ENCODE assay signal across 8 cellular contexts in genomic region chr10:119305860-119306513, GRCh38.
DNase-seq lines count a peak whose midpoint lies in the region; ATAC-seq, FAIRE-seq and TF ChIP-seq lines count a peak whose summit lies in the region.

No MANE protein-coding gene starts in this region.

- H3K4me1 ChIP-seq in CD8-positive, alpha-beta memory T cell (ENCODE audit: insufficient read depth, low read length), result peaks cover 66% of the 10 kb centered on the region
- peaks cover 16% of the 10 kb centered on the region for H3K4me1 ChIP-seq in adipocyte (ENCODE audit: control insufficient read depth, insufficient read depth, low read length)
- peaks cover 57% of the 10 kb centered on the region for H3K4me1 ChIP-seq in HepG2 (ENCODE audit: insufficient read depth, low read length)

- H4K20me1 ChIP-seq in HepG2 (ENCODE audit: insufficient read depth, low read length), result no peaks in the 10 kb centered on the region

- no peaks in the 10 kb centered on the region for H3K9me3 ChIP-seq in CD8-positive, alpha-beta memory T cell (ENCODE audit: low read length)
- H3K9me3 ChIP-seq in adipocyte (ENCODE audit: control insufficient read depth, low read length), result no peaks in the 10 kb centered on the region
- H3K9me3 ChIP-seq in HepG2 (ENCODE audit: low read length), result no peaks in the 10 kb centered on the region

- H3K4me1 Mint-ChIP-seq in CD8-positive, alpha-beta memory T cell, result peaks cover 61 to 79% (median 64%) of the 10 kb centered on the region in 3 donors

- CTCF ChIA-PET in CD8-positive, alpha-beta memory T cell (lab: Charles Lee), result interaction anchor here (0.9 to 9.4 kb wide), 17 partner anchors 11 to 184 kb away, joined by 3 to 112 read pairs (median 4); partner anchors contain the start of gene GRK5
- CTCF ChIA-PET in HepG2 (lab: Yijun Ruan, JAX; ENCODE audit: low intra/inter-chr PET ratio, low total read pairs), result no interaction called here

- BruUV-seq in HepG2 (replicated peaks; lab: Mats Ljungman, UMichigan), result no TSS peak

- H3K9ac ChIP-seq in adipocyte (ENCODE audit: low read length) (no peak overlapping the region), HepG2 (ENCODE audit: insufficient read depth, low read depth, low read length) (no peak overlapping the region)

- H3K27me3 Mint-ChIP-seq in CD8-positive, alpha-beta memory T cell, result peaks cover 0 to 7% of the 10 kb centered on the region in 2 donors

- H3K4me2 ChIP-seq in HepG2 (ENCODE audit: low read depth, low read length), result no peak overlapping the region

- H3K4me3 Mint-ChIP-seq in CD8-positive, alpha-beta memory T cell, result peak overlapping the region; percentile 73 to 95 (median 90)

- FAIRE-seq in HepG2 (lab: Jason Lieb, UNC), result no peak

- H3K27me3 ChIP-seq in CD8-positive, alpha-beta memory T cell (ENCODE audit: insufficient read depth, low read length, poor library complexity, severe bottlenecking), result no peaks in the 10 kb centered on the region
- H3K27me3 ChIP-seq in adipocyte (replicated peaks; ENCODE audit: control insufficient read depth, insufficient read depth, low read length), result no peaks in the 10 kb centered on the region
- no peaks in the 10 kb centered on the region for H3K27me3 ChIP-seq in HepG2 (ENCODE audit: control insufficient read depth in 1 of 2, insufficient read depth in 2 of 2, low read length in 2 of 2)

- peaks cover 7% of the 10 kb centered on the region for H3K79me2 ChIP-seq in HepG2 (ENCODE audit: insufficient read depth, low read length)

- peak overlapping the region; percentile 83 for H3K27ac ChIP-seq in CD8-positive, alpha-beta memory T cell (ENCODE audit: low read depth, low read length)
- no peak overlapping the region for H3K27ac ChIP-seq in HepG2 (ENCODE audit: extremely low read length, insufficient read depth, low read length)

- no peak for TF ChIP-seq RAD21 in HepG2 (CRISPR knock-in tag; IDR thresholded peaks at IDR 0.05)

- POLR2A ChIA-PET in CD8-positive, alpha-beta memory T cell (lab: Charles Lee), result interaction anchor here (0.6 to 2.9 kb wide), 6 partner anchors 10 to 210 kb away, joined by 4 to 18 read pairs (median 8); partner anchors contain the start of gene GRK5
- POLR2A ChIA-PET in HepG2 (lab: Yijun Ruan, JAX), result interaction anchor here (1.6 kb wide), 1 partner anchor 34 kb away, joined by 3 read pairs; no protein-coding TSS in a partner anchor

- TF ChIP-seq CTCF in HepG2 (CRISPR knock-in tag; IDR thresholded peaks at IDR 0.05), result no peak

- ATAC-seq in GM19463 (IDR thresholded peaks at IDR 0.05; ENCODE audit: unreplicated experiment) (peak; percentile 51), HepG2 (no peak)

- H3K9me3 Mint-ChIP-seq in CD8-positive, alpha-beta memory T cell, result peaks cover 0 to 1% (median 0%) of the 10 kb centered on the region in 5 donors

- H2AFZ ChIP-seq in HepG2 (ENCODE audit: low read length), result no peak overlapping the region

- H3K4me3 ChIP-seq in CD8-positive, alpha-beta memory T cell (ENCODE audit: low read length), result peak overlapping the region; percentile 70
- H3K4me3 ChIP-seq in adipocyte (ENCODE audit: low read length), result no peak overlapping the region
- H3K4me3 ChIP-seq in HepG2 (replicated peaks in 1 of 3; ENCODE audit: insufficient read depth in 1 of 3, low read depth in 2 of 3, low read length in 3 of 3), result no peak overlapping the region

- TF ChIP-seq POLR2A in HepG2 (IDR thresholded peaks at IDR 0.05; ENCODE audit: insufficient read depth in 1 of 2, low read depth in 2 of 2, low read length in 2 of 2), result no peak

- in situ Hi-C loops in HepG2 (cut with HindIII; ENCODE audit: extremely low pct_ligation_motif_present, low pct_unique_long_range_greater_than_20kb), result no loop called here

- H3K36me3 ChIP-seq in CD8-positive, alpha-beta memory T cell (ENCODE audit: insufficient read depth, low read length), result no peaks in the 10 kb centered on the region
- H3K36me3 ChIP-seq in adipocyte (ENCODE audit: control insufficient read depth, insufficient read depth, low read length, severe bottlenecking), result no peaks in the 10 kb centered on the region
- H3K36me3 ChIP-seq in HepG2 (replicated peaks in 1 of 2; ENCODE audit: control insufficient read depth in 1 of 2, insufficient read depth in 2 of 2, low read length in 2 of 2), result no peaks in the 10 kb centered on the region

- peak overlapping the region; percentile 92 to 98 (median 98) for H3K27ac Mint-ChIP-seq in CD8-positive, alpha-beta memory T cell

- no peaks in the 10 kb centered on the region for H3K36me3 Mint-ChIP-seq in CD8-positive, alpha-beta memory T cell

- 79% methylated on average over 10 of the region's 11 CpGs for WGBS in HepG2 (ENCODE audit: low lambda C conversion rate)

- peak; percentile 68 to 96 (median 74) for DNase-seq in CD8-positive, alpha-beta memory T cell
- DNase-seq in HK-2 (ENCODE audit: unreplicated experiment), result peak; percentile 97
- DNase-seq in T follicular helper cell (ENCODE audit: low read depth), result peak; percentile 80
- DNase-seq in adipocyte (ENCODE audit: low read depth), result peak; percentile 47
- DNase-seq in HepG2 (ENCODE audit: low spot score), result no peak
- DNase-seq in stimulated activated CD4-positive, alpha-beta T cell treated with anti-CD3 and anti-CD28 coated beads, TNF-alpha, amount 100 ng/mL, for 48 hours (ENCODE audit: low read depth in 3 of 3), result peak; percentile 75 to 88 (median 82)
- no peak for DNase-seq in putamen (ENCODE audit: low spot score)

- TF ChIP-seq EP300 in HepG2 (IDR thresholded peaks at IDR 0.05; ENCODE audit: low read depth in 2 of 2, low read length in 2 of 2) (no peak), HepG2 (CRISPR knock-in tag; IDR thresholded peaks at IDR 0.05; ENCODE audit: borderline replicate concordance) (no peak)

- intact Hi-C loops in HepG2 (cut with micrococcal nuclease; ENCODE audit: unreplicated experiment), result no loop called here

TF ChIP-seq in HepG2, 621 proteins besides CTCF, POLR2A, EP300 and RAD21:
- TF ChIP-seq YEATS4 (CRISPR knock-in tag; IDR thresholded peaks at IDR 0.05; ENCODE audit: borderline replicate concordance), result no peak
- TF ChIP-seq ZBTB38 (CRISPR knock-in tag; IDR thresholded peaks at IDR 0.05), result peak; percentile 63; the same call in 1 of the 2 replicates
- TF ChIP-seq ZBTB33 (CRISPR knock-in tag; IDR thresholded peaks at IDR 0.05), result 0 out of 2 replicates have a peak, but pooled peaks have one; percentile 60
- TF ChIP-seq JUNB (CRISPR knock-in tag; IDR thresholded peaks at IDR 0.05; ENCODE audit: borderline replicate concordance), result no peak
- TF ChIP-seq ZNF468 (CRISPR knock-in tag; IDR thresholded peaks at IDR 0.05), result no peak
- no peak for TF ChIP-seq ZNF607 (CRISPR knock-in tag; IDR thresholded peaks at IDR 0.05; ENCODE audit: borderline replicate concordance)
- TF ChIP-seq ADNP (CRISPR knock-in tag; IDR thresholded peaks at IDR 0.05), result no peak

Comparison
In these comparisons a context has a peak if more than half of its experiments do, and no peak if none do; other contexts are left out.
1. DNase-seq: peak in CD8-positive, alpha-beta memory T cell (5 of 5), HK-2 (single experiment), T follicular helper cell (single experiment), adipocyte (single experiment) and stimulated activated CD4-positive, alpha-beta T cell treated with anti-CD3 and anti-CD28 coated beads, TNF-alpha, amount 100 ng/mL, for 48 hours (3 of 3); none in HepG2 (single experiment) and putamen (single experiment).